Comparison of ENCODE assay signal across 21 cellular contexts in genomic region chr3:113263020-113263419, GRCh38. TPM values are rescaled to one million over a fixed set of nuclear protein-coding genes. Genes with fewer than 3 reads are reported as not detected.
DNase-seq lines count a peak whose midpoint lies in the region; ATAC-seq and TF ChIP-seq lines count a peak whose summit lies in the region.
"Had no signal": no experiment of that assay in that cellular context is flagged by ENCODE, and none has a peak within 500 bp of the region (broad histone marks: within the 10 kb centered on the region; RNA-seq: fewer than 3 reads in every experiment).

No MANE protein-coding gene starts in this region.

- DNase-seq in epithelial cell of esophagus (ENCODE audit: low read depth) (peak; percentile 74), myocyte (ENCODE audit: low read depth) (peak; percentile 84), thyroid gland (peak; percentile 46 to 66), H4 (ENCODE audit: low spot score) (no peak), coronary artery (ENCODE audit: low spot score) (no peak)
- DNase-seq: activated naive CD4-positive, alpha-beta T cell treated with Interleukin-2 at 50 U/mL for 16 hours; activated T-cell treated with anti-CD3 and anti-CD28 coated beads, Interleukin-2, amount 50 U/mL, for 1 hour; CD4-positive, alpha-beta T cell; DMS79; kidney glomerular epithelial cell; natural killer cell; NCI-H187 treated with DMSO at 0.1 percent for 48 hours; NCI-H2227 treated with DMSO at 0.1 percent for 48 hours; small intestine; testis had no signal

- no peaks in the 10 kb centered on the region for H3K27me3 Mint-ChIP-seq in brain

- H3K36me3 Mint-ChIP-seq in brain: peaks cover 39% of the 10 kb centered on the region
- H3K36me3 Mint-ChIP-seq: natural killer cell; stimulated activated memory B cell treated with anti-CD40 and anti-IgM and Interleukin-4, amounts not matched to agents 10 μg/mL and 1 μg/mL and 100 μg/mL, for 72 hours had no signal

- TF ChIP-seq CTCF in brain (conservative IDR thresholded peaks at IDR 0.05) (no peak), epithelial cell of esophagus (IDR thresholded peaks at IDR 0.05; ENCODE audit: insufficient read depth, low read depth, low read length, missing control alignments) (no peak), thyroid gland (IDR thresholded peaks at IDR 0.05) (no peak), coronary artery (IDR thresholded peaks at IDR 0.05) (no peak)

- H3K27ac ChIP-seq in thyroid gland: peak overlapping the region; percentile 70 to 86 (median 81)
- H3K27ac ChIP-seq in coronary artery: no peak overlapping the region
- H3K27ac ChIP-seq: cardiac muscle cell, gastrocnemius medialis had no signal

- H3K4me3 Mint-ChIP-seq in brain: no peak overlapping the region
- H3K4me3 Mint-ChIP-seq: CD4-positive, alpha-beta T cell; natural killer cell; stimulated activated memory B cell treated with anti-CD40 and anti-IgM and Interleukin-4, amounts not matched to agents 10 μg/mL and 1 μg/mL and 100 μg/mL, for 72 hours had no signal

- 82 to 100% methylated on average over 2 of the region's 2 CpGs for WGBS in thyroid gland, 2 donors

- peaks cover 97% of the 10 kb centered on the region for H3K4me1 Mint-ChIP-seq in brain
- H3K4me1 Mint-ChIP-seq: natural killer cell; stimulated activated memory B cell treated with anti-CD40 and anti-IgM and Interleukin-4, amounts not matched to agents 10 μg/mL and 1 μg/mL and 100 μg/mL, for 72 hours had no signal

- no peaks in the 10 kb centered on the region for H3K9me3 ChIP-seq in thyroid gland
- H3K9me3 ChIP-seq: gastrocnemius medialis, testis had no signal

- H3K36me3 ChIP-seq in thyroid gland: no peaks in the 10 kb centered on the region
- H3K36me3 ChIP-seq: cardiac muscle cell, gastrocnemius medialis had no signal

- no peaks in the 10 kb centered on the region for H3K27me3 ChIP-seq in thyroid gland
- H3K27me3 ChIP-seq: cardiac muscle cell, gastrocnemius medialis, testis had no signal

- H3K4me1 ChIP-seq in thyroid gland: peaks cover 58 to 81% of the 10 kb centered on the region in 2 donors

- H3K9me3 Mint-ChIP-seq in brain: no peaks in the 10 kb centered on the region
- H3K9me3 Mint-ChIP-seq: CD4-positive, alpha-beta T cell; natural killer cell; stimulated activated memory B cell treated with anti-CD40 and anti-IgM and Interleukin-4, amounts not matched to agents 10 μg/mL and 1 μg/mL and 100 μg/mL, for 72 hours had no signal

- intact Hi-C loops in thyroid gland (cut with DNase I): no loop called here

- TF ChIP-seq POLR2A in thyroid gland (IDR thresholded peaks at IDR 0.05): no peak

- no peak for ATAC-seq in GM18520 (IDR thresholded peaks at IDR 0.05; ENCODE audit: unreplicated experiment)
- ATAC-seq: natural killer cell; Right ventricle myocardium inferior; stimulated activated memory B cell treated with anti-CD40 and anti-IgM and Interleukin-4, amounts not matched to agents 10 μg/mL and 1 μg/mL and 100 μg/mL, for 72 hours had no signal

- no peak overlapping the region for H3K4me3 ChIP-seq in epithelial cell of esophagus (ENCODE audit: low read length)
- H3K4me3 ChIP-seq in thyroid gland (replicated peaks in 1 of 3): no peak overlapping the region
- no peak overlapping the region for H3K4me3 ChIP-seq in coronary artery
- H3K4me3 ChIP-seq: cardiac muscle cell, gastrocnemius medialis, testis had no signal

- H3K27ac Mint-ChIP-seq in brain: peak overlapping the region; percentile 92 to 96 (median 94)
- H3K27ac Mint-ChIP-seq: CD4-positive, alpha-beta T cell; natural killer cell; stimulated activated memory B cell treated with anti-CD40 and anti-IgM and Interleukin-4, amounts not matched to agents 10 μg/mL and 1 μg/mL and 100 μg/mL, for 72 hours had no signal

RNA-seq across cellular contexts. Expression of gene BOC, which starts 51.7 kb away (rescaled TPM):
- polyA plus RNA-seq in brain (ENCODE audit: insufficient read depth, low read depth, low replicate concordance): 23.3 TPM
- 10.7 and 22.8 TPM in 2 replicates for total RNA-seq in myocyte
- polyA plus RNA-seq in myocyte (2012): 6.2 TPM
- total RNA-seq in thyroid gland: 10 to 100 TPM; 40.2 to 68.3 (median 51.2) TPM
- total RNA-seq in H4 (2014; rRNA removed; shearing (Covaris generic)): 3.7 and 8.0 TPM in 2 replicates
- total RNA-seq: CD4-positive, alpha-beta T cell had no signal

Comparison
In these comparisons a context has a peak if more than half of its experiments do, and no peak if none do; other contexts are left out.
1. DNase-seq: peak in epithelial cell of esophagus (single experiment), myocyte (single experiment) and thyroid gland (2 of 2); none in H4 (single experiment) and coronary artery (single experiment).
2. H3K27ac ChIP-seq: peak in thyroid gland (3 of 3); none in coronary artery (0 of 2).